Comparison of ENCODE assay signal across 8 cellular contexts in the genomic region with DNA sequence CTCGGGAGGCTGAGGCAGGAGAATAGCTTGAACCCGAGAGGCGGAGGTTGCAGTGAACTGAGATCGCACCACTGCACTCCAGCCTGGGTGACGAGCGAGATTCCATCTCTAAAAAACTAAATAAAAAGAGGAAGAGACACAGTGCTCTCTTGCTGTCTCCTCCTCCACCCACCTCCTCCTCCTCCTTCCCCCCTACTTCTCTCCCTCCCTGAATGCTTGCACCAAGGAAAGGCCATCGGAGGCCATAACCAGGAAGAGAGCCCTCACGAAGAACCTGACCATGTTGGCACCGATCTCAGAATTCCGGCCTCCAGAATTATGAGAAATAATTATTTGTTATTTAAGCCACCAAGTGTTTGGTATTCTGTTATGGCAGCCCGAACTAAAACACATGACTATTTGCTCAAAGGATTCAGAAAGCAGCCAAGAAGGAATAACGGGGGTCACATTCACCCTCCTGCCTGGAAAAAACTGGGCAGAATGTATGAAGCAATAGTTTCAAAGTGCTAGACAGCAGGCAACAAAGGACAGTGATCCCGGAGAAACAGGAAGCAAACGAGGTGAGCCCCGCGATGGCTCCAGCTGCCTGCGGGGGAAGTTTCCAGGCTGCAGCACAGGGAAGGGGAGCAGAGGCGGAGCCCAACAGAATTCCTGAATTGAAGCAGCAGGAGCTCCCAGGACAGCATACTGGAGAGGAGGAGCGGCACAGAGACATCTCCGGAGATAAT. TPM values are rescaled to one million over a fixed set of nuclear protein-coding genes. Genes with fewer than 3 reads are reported as not detected.
DNase-seq lines count a peak whose midpoint lies in the region; ATAC-seq and TF ChIP-seq lines count a peak whose summit lies in the region.

No MANE protein-coding gene starts in this region.

- intact Hi-C loops in dorsolateral prefrontal cortex (cut with DNase I) (no loop called here), aorta (cut with DNase I) (no loop called here)

- CTCF ChIA-PET in AG04450 (lab: Charles Lee) = interaction anchor here (0.6 to 1.0 kb wide), 5 partner anchors 9 to 150 kb away, joined by 3 to 5 read pairs (median 4); no protein-coding TSS in a partner anchor

- H3K4me3 ChIP-seq in AG04450 (ENCODE audit: low read depth, low read length) = peak overlapping the region; percentile 47
- peak overlapping the region; percentile 21 for H3K4me3 ChIP-seq in NB4 (ENCODE audit: low read depth, low read length)
- H3K4me3 ChIP-seq in dorsolateral prefrontal cortex = peak overlapping the region; percentile 12 to 69 (median 50)
- H3K4me3 ChIP-seq in aorta (ENCODE audit: low read length in 2 of 2) = peak overlapping the region; percentile 17 to 29
- no peak overlapping the region for H3K4me3 ChIP-seq in effector memory CD4-positive, alpha-beta T cell (ENCODE audit: insufficient read depth, low read depth, low read length, poor library complexity, severe bottlenecking)

- no peak for TF ChIP-seq CTCF in AG04450 (IDR thresholded peaks at IDR 0.05; ENCODE audit: low read depth, low read length)
- no peak for TF ChIP-seq CTCF in NB4 (IDR thresholded peaks at IDR 0.05; ENCODE audit: low read depth, low read length)
- TF ChIP-seq CTCF in dorsolateral prefrontal cortex (IDR thresholded peaks at IDR 0.05 in 54 of 56, conservative IDR thresholded peaks at IDR 0.05 in 2 of 56; ENCODE audit: low read depth in 1 of 56, partially characterized antibody in 56 of 56) = no peak

- POLR2A ChIA-PET in AG04450 (lab: Yijun Ruan, JAX) = interaction anchor here (0.6 to 1.0 kb wide), 2 partner anchors 37 to 323 kb away, joined by 3 to 4 read pairs; a partner anchor contains a TSS

- H3K27me3 ChIP-seq in AG04450 (ENCODE audit: control insufficient read depth, insufficient read depth, low read length) = no peaks in the 10 kb centered on the region
- H3K27me3 ChIP-seq in dorsolateral prefrontal cortex = no peaks in the 10 kb centered on the region
- no peaks in the 10 kb centered on the region for H3K27me3 ChIP-seq in aorta (ENCODE audit: control insufficient read depth in 1 of 2, insufficient read depth in 2 of 2, low read length in 1 of 2)
- H3K27me3 ChIP-seq in effector memory CD4-positive, alpha-beta T cell (replicated peaks; ENCODE audit: control insufficient read depth, insufficient read depth, low read length, poor library complexity, severe bottlenecking) = no peaks in the 10 kb centered on the region

- H3K36me3 ChIP-seq in aorta (ENCODE audit: control insufficient read depth in 1 of 2, insufficient read depth in 2 of 2, low read length in 1 of 2) = no peaks in the 10 kb centered on the region
- H3K36me3 ChIP-seq in effector memory CD4-positive, alpha-beta T cell (ENCODE audit: control insufficient read depth, insufficient read depth, low read length) = no peaks in the 10 kb centered on the region

- DNase-seq in AG04450 (ENCODE audit: low read depth, low spot score) (peak; percentile 10), NB4 (ENCODE audit: low read depth) (peak; percentile 59), dorsolateral prefrontal cortex (peak in 2 of 10 donors; percentile 17 to 52), medulla oblongata (ENCODE audit: extremely low spot score) (peak; percentile 35), aorta (peak in 1 of 2 donors; percentile 62), OCI-M2 (lab: John Stamatoyannopoulos, UW; ENCODE audit: unreplicated experiment) (no peak)
- DNase-seq in effector memory CD4-positive, alpha-beta T cell = no peak

- no peaks in the 10 kb centered on the region for H3K9me3 ChIP-seq in AG04450 (ENCODE audit: control insufficient read depth, insufficient read depth, low read length)
- H3K9me3 ChIP-seq in aorta (ENCODE audit: control insufficient read depth, low read length) = no peaks in the 10 kb centered on the region
- no peaks in the 10 kb centered on the region for H3K9me3 ChIP-seq in effector memory CD4-positive, alpha-beta T cell (ENCODE audit: control insufficient read depth, low read length)

- no peak for TF ChIP-seq POLR2A in NB4 (IDR thresholded peaks at IDR 0.05; ENCODE audit: extremely low read depth, insufficient read length)

- ATAC-seq in aorta (ENCODE audit: low FRiP score) = peak; percentile 46
- no peak for ATAC-seq in GM19455 (IDR thresholded peaks at IDR 0.05; ENCODE audit: unreplicated experiment)

- H3K27ac ChIP-seq in AG04450 (ENCODE audit: low read depth, low read length) (peak overlapping the region; percentile 61), dorsolateral prefrontal cortex (peak overlapping the region in 10 of 59 donors; percentile 13 to 58 (median 26)), aorta (ENCODE audit: low read depth in 1 of 2, low read length in 2 of 2) (no peak overlapping the region)
- H3K27ac ChIP-seq in effector memory CD4-positive, alpha-beta T cell (ENCODE audit: insufficient read depth, low read length, poor library complexity, severe bottlenecking) = no peak overlapping the region

- H3K4me1 ChIP-seq in aorta (ENCODE audit: control insufficient read depth in 1 of 2, insufficient read depth in 2 of 2, low read length in 2 of 2) = no peaks in the 10 kb centered on the region
- peaks cover 5% of the 10 kb centered on the region for H3K4me1 ChIP-seq in effector memory CD4-positive, alpha-beta T cell (ENCODE audit: control insufficient read depth, insufficient read depth, low read length, poor library complexity, severe bottlenecking)

- WGBS in aorta, 2 donors = 36 to 37% methylated on average over 20 of the region's 20 CpGs

RNA-seq across cellular contexts. Expression of a gene that starts 35.8 kb away (rescaled TPM):
- polyA plus RNA-seq in AG04450 (2011; rRNA removed) = not detected in 2 replicates
- polyA minus RNA-seq in AG04450 (2011; rRNA and poly(A)+ RNA removed) = not detected in 2 replicates
- 1 to 10 TPM in 1 of 120 experiments, under 1 TPM in 1, not detected in 118; 0.23 to 1.0 TPM for total RNA-seq in dorsolateral prefrontal cortex
- not detected for total RNA-seq in aorta
- not detected for polyA plus RNA-seq in aorta

RNA-seq across cellular contexts. Expression of a gene that starts 36.0 kb away (rescaled TPM):
- polyA plus RNA-seq in AG04450 (2011; rRNA removed) (44.5 and 51.4 TPM in 2 replicates), aorta (10 to 100 TPM; 11.4 to 14.8 TPM)
- polyA minus RNA-seq in AG04450 (2011; rRNA and poly(A)+ RNA removed) = 27.5 and 29.5 TPM in 2 replicates
- total RNA-seq in dorsolateral prefrontal cortex (10 to 100 TPM in 109 of 120 experiments, 1 to 10 TPM in 11; 8.7 to 16.5 (median 12.4) TPM), aorta (10 to 100 TPM; 18.7 to 26.2 TPM)

RNA-seq across cellular contexts. Expression of a gene that starts 36.7 kb away (rescaled TPM):
- polyA plus RNA-seq in AG04450 (2011; rRNA removed) (41.9 and 54.2 TPM in 2 replicates), aorta (10 to 100 TPM; 14.8 to 30.3 TPM)
- 3.2 and 8.2 TPM in 2 replicates for polyA minus RNA-seq in AG04450 (2011; rRNA and poly(A)+ RNA removed)
- total RNA-seq in dorsolateral prefrontal cortex (10 to 100 TPM; 17.7 to 43.6 (median 29.5) TPM), aorta (10 to 100 TPM; 24.0 to 39.5 TPM)

Comparison
In these comparisons a context has a peak if more than half of its experiments do, and no peak if none do; other contexts are left out.
1. DNase-seq: peak in AG04450 (single experiment), NB4 (single experiment) and medulla oblongata (single experiment); none in OCI-M2 (single experiment) and effector memory CD4-positive, alpha-beta T cell (0 of 3).